Comparison of ENCODE assay signal across 8 cellular contexts in the genomic region with DNA sequence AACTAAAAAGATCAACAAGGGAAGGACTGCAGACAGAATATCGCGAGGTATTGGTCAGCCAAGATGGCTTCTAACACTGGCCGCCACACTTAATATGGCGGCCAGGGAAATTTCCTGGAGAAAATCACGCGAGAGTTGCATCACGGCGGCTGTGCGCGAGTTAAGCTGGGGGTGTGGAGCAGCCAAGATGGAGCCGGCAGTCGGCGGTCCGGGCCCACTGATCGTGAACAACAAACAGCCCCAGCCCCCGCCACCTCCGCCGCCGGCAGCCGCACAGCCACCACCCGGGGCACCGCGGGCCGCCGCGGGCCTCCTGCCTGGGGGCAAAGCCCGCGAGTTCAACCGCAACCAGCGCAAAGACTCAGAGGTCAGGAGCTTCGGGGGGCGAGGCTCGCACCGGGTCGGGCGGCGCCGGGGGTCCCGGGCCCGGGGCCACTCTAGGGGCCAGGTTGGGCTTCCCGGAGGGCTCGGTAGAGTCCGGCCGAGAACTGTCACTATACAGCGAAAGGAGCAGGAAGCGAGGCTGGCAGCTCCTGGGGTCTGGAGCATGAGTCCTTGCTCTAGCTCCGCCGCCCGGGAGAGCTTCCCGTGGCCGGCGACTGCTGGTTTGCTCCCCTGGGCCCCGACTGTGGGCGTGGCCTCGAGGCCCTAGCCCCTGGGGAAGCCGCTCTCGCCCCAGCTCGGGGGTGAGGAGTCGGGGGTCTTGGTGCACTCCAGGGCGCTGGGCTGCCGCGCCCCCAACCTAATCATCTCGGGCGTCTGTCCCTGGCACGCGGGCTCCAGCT. TPM values are rescaled to one million over a fixed set of nuclear protein-coding genes. Genes with fewer than 3 reads are reported as not detected.
A peak's percentile ranks its signal among the peaks of the same experiment; 100 is the strongest.
DNase-seq lines count a peak whose midpoint lies in the region; ATAC-seq and TF ChIP-seq lines count a peak whose summit lies in the region.

A gene with protein sequence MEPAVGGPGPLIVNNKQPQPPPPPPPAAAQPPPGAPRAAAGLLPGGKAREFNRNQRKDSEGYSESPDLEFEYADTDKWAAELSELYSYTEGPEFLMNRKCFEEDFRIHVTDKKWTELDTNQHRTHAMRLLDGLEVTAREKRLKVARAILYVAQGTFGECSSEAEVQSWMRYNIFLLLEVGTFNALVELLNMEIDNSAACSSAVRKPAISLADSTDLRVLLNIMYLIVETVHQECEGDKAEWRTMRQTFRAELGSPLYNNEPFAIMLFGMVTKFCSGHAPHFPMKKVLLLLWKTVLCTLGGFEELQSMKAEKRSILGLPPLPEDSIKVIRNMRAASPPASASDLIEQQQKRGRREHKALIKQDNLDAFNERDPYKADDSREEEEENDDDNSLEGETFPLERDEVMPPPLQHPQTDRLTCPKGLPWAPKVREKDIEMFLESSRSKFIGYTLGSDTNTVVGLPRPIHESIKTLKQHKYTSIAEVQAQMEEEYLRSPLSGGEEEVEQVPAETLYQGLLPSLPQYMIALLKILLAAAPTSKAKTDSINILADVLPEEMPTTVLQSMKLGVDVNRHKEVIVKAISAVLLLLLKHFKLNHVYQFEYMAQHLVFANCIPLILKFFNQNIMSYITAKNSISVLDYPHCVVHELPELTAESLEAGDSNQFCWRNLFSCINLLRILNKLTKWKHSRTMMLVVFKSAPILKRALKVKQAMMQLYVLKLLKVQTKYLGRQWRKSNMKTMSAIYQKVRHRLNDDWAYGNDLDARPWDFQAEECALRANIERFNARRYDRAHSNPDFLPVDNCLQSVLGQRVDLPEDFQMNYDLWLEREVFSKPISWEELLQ (plus strand): TSS at position 174 of the 785 bp plus-strand sequence. CDS start 14 bp downstream, at position 188.

- H3K79me2 ChIP-seq in DND-41 (ENCODE audit: insufficient read depth, low read length) (peaks cover 37% of the 10 kb centered on the region), GM23248 (ENCODE audit: insufficient read depth) (peaks cover 46% of the 10 kb centered on the region)

- intact Hi-C loops in natural killer cell (cut with micrococcal nuclease) = loop anchor here (1.0 to 2.0 kb wide), 2 partner anchors 50 to 304 kb away; a partner anchor contains a TSS

- H3K27ac ChIP-seq in DND-41 (ENCODE audit: low read length) = peak within 1 kb of the TSS; percentile 87
- H3K27ac ChIP-seq in GM23248 = peak within 1 kb of the TSS; percentile 87

- H3K27me3 ChIP-seq in DND-41 (ENCODE audit: insufficient read depth, low read length, poor library complexity) = no peaks in the 10 kb centered on the region
- H3K27me3 ChIP-seq in GM23248 (replicated peaks; ENCODE audit: insufficient read depth) = no peaks in the 10 kb centered on the region

- H3K4me3 Mint-ChIP-seq in natural killer cell = peak within 1 kb of the TSS; percentile 94

- ATAC-seq in DND-41 (ENCODE audit: insufficient read depth, low read depth) = peak; percentile 88
- peak; percentile 92 to 97 (median 95) for ATAC-seq in natural killer cell

- no peaks in the 10 kb centered on the region for H3K9me3 ChIP-seq in DND-41 (ENCODE audit: insufficient read depth, low read length, severe bottlenecking)
- no peaks in the 10 kb centered on the region for H3K9me3 ChIP-seq in GM23248 (ENCODE audit: low read depth)

- peaks cover 38% of the 10 kb centered on the region for H3K4me1 ChIP-seq in DND-41 (ENCODE audit: insufficient read depth, low read length)
- H3K4me1 ChIP-seq in GM23248 (ENCODE audit: insufficient read depth) = peaks cover 15% of the 10 kb centered on the region

- DNase-seq in DND-41 (peak; percentile 95), GM23248 (peak; percentile 99), LHCN-M2 (ENCODE audit: low read depth) (peak; percentile 96), RPMI8226 (peak; percentile 92), fibroblast of mammary gland (ENCODE audit: low read depth) (peak; percentile 97), natural killer cell (peak; percentile 87)
- DNase-seq in activated T-helper 1 cell treated with anti-CD3 and anti-CD28 coated beads, Interleukin-2, amount 50 U/mL, for 16 hours (ENCODE audit: low read depth in 1 of 2, low spot score in 1 of 2) = peak; percentile 78 to 83
- peak; percentile 87 for DNase-seq in stimulated activated naive CD4-positive, alpha-beta T cell treated with Interleukin-2 at 50 U/mL for 16 hours (lab: John Stamatoyannopoulos, UW)

- H3K4me1 Mint-ChIP-seq in natural killer cell = peaks cover 35 to 39% of the 10 kb centered on the region in 2 donors

- in situ Hi-C loops in GM23248 (cut with MboI) = no loop called here

- no peaks in the 10 kb centered on the region for H3K36me3 Mint-ChIP-seq in natural killer cell

- no peaks in the 10 kb centered on the region for H3K27me3 Mint-ChIP-seq in natural killer cell (ENCODE audit: low read depth in 2 of 2)

- peaks cover 22% of the 10 kb centered on the region; the same call in 1 of the 2 replicates for H4K20me1 ChIP-seq in DND-41 (ENCODE audit: insufficient read depth, low read length)
- no peaks in the 10 kb centered on the region; the same call in 1 of the 2 replicates for H4K20me1 ChIP-seq in GM23248 (ENCODE audit: insufficient read depth)

- TF ChIP-seq CTCF in DND-41 (IDR thresholded peaks at IDR 0.05; ENCODE audit: borderline replicate concordance, extremely low read depth, low read length, poor library complexity, severe bottlenecking) (no peak), fibroblast of mammary gland (conservative IDR thresholded peaks at IDR 0.05; ENCODE audit: control insufficient read depth, insufficient read depth, low read depth, low read length) (no peak), natural killer cell (IDR thresholded peaks at IDR 0.05) (no peak)

- H3K9me2 ChIP-seq in GM23248 (ENCODE audit: insufficient read depth) = no peaks in the 10 kb centered on the region

- peaks cover 12% of the 10 kb centered on the region for H3F3A ChIP-seq in GM23248 (ENCODE audit: insufficient read depth)

- H3K4me3 ChIP-seq in DND-41 (ENCODE audit: low read depth in 1 of 2, low read length in 2 of 2) (peak within 1 kb of the TSS; percentile 95 to 97), GM23248 (peak within 1 kb of the TSS; percentile 88), fibroblast of mammary gland (ENCODE audit: control insufficient read depth, low read depth, low read length) (peak within 1 kb of the TSS; percentile 80)

- H3K9me3 Mint-ChIP-seq in natural killer cell = no peaks in the 10 kb centered on the region

- H3K27ac Mint-ChIP-seq in natural killer cell = peak within 1 kb of the TSS; percentile 93 to 96

- peak within 1 kb of the TSS; percentile 95 for H3K9ac ChIP-seq in DND-41 (ENCODE audit: low read depth, low read length)
- H3K9ac ChIP-seq in GM23248 = peak within 1 kb of the TSS; percentile 97

- H2AFZ ChIP-seq in DND-41 (ENCODE audit: low read depth, low read length) = peak within 1 kb of the TSS; percentile 88
- peak within 1 kb of the TSS; percentile 95 for H2AFZ ChIP-seq in GM23248

- H3K4me2 ChIP-seq in DND-41 (ENCODE audit: insufficient read depth, low read length) (peak within 1 kb of the TSS; percentile 85), GM23248 (ENCODE audit: unreplicated experiment) (peak within 1 kb of the TSS; percentile 92)

- WGBS in GM23248 (ENCODE audit: low coverage in 1 of 2, low lambda C conversion rate in 2 of 2, missing lambda C conversion rate in 2 of 2), 2 experiments = 0 to 1% methylated on average over 43 to 62 of the region's 66 CpGs

- H3K36me3 ChIP-seq in DND-41 (ENCODE audit: insufficient read depth, low read length) (peaks cover 31% of the 10 kb centered on the region), GM23248 (ENCODE audit: low read depth) (peaks cover 18% of the 10 kb centered on the region)

RNA-seq across cellular contexts. Expression of the gene that starts here (rescaled TPM):
- total RNA-seq in GM23248 (2014; rRNA removed; shearing (Covaris generic)) = 41.9 and 49.9 TPM in 2 replicates
- 21.3 and 24.4 TPM in 2 replicates for polyA plus RNA-seq in GM23248 (2016; fragmentation: Nextera tagmentation; extraction: Ambion mirVana)
- total RNA-seq in LHCN-M2 (2014; rRNA removed) (41.2 and 46.2 TPM in 2 replicates), natural killer cell (100 to 1,000 TPM in 2 of 3 donors, 10 to 100 TPM in 1; 92.4 to 139 (median 130) TPM)
- polyA plus RNA-seq in LHCN-M2 (2012) = 24.0 TPM

Comparison
In these comparisons a context has a peak if more than half of its experiments do, and no peak if none do; other contexts are left out.
1. Peak in every context shown above with its lines: DNase-seq, ATAC-seq, H3K4me3 ChIP-seq and H3K27ac ChIP-seq.